19 cellular contexts compared by ENCODE assay signal in genomic region chr11:114304969-114305368, GRCh38. TPM values are rescaled to one million over a fixed set of nuclear protein-coding genes. Genes with fewer than 3 reads are reported as not detected.
"Had no signal": no experiment of that assay in that cellular context is flagged by ENCODE, and none has a peak within 500 bp of the region (broad histone marks: within the 10 kb centered on the region; RNA-seq: fewer than 3 reads in every experiment).

No MANE protein-coding gene starts in this region.

- H3K9ac ChIP-seq: neural progenitor cell had no signal

- H3K4me3 ChIP-seq: lung, neural progenitor cell, ovary, tibial nerve had no signal

- H3K36me3 ChIP-seq: neural progenitor cell, ovary had no signal

- H3K9me3 ChIP-seq: ovary had no signal

- FAIRE-seq: colon, frontal cortex had no signal

- H3K4me2 ChIP-seq: neural progenitor cell had no signal

- DNase-seq: activated CD4-positive, alpha-beta T cell treated with anti-CD3 and anti-CD28 coated beads for 1 hour; activated CD4-positive, alpha-beta T cell treated with anti-CD3 and anti-CD28 coated beads, Interleukin-2, amount 50 U/mL, for 48 hours; activated naive CD4-positive, alpha-beta T cell treated with Interleukin-2 at 50 U/mL for 16 hours; caudate nucleus; esophagus squamous epithelium; head of caudate nucleus; immature natural killer cell; naive B cell; ovary; stimulated activated CD4-positive, alpha-beta T cell treated with anti-CD3 and anti-CD28 coated beads, Interleukin-2, amount 100 ng/mL, for 48 hours; T-helper 1 cell had no signal

- H3K27ac ChIP-seq: neural progenitor cell, ovary had no signal

- H3K27me3 ChIP-seq: neural progenitor cell, ovary, tibial nerve had no signal

- ATAC-seq: activated T-helper 17 cell treated with anti-CD3 and anti-CD28 coated beads, Interleukin-2, amount 50 U/mL, for 72 hours; SK-N-SH treated with all-trans-retinoic acid at 6 μM for 48 hours; stimulated activated memory B cell treated with anti-CD40 and anti-IgM and Interleukin-4, amounts not matched to agents 10 μg/mL and 1 μg/mL and 100 μg/mL, for 72 hours had no signal

RNA-seq across cellular contexts. Expression of gene NNMT, which starts 8.8 kb away (rescaled TPM):
- total RNA-seq: activated T-helper 17 cell treated with anti-CD3 and anti-CD28 coated beads, Interleukin-2, amount 50 U/mL, for 72 hours had no signal
